In the genomic region with DNA sequence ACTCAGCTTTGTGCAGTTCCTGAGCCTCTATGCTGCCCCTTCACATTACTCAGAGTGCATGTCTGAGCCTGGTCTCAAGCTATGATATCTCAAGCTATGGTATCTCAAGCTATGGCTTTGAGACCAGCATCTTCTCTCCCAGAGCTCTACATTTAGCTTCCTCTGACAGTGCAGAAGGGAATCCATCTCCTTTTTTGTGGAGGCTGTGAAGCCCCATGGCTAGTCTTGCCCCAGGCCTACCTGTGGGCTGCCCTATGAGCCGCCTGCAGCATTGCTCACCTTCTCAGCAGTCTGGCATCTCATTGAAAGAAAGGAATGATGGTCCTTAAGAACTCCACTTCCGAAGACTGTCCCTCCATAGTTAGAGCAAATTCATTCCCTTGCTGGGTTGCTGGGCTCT, we compare ENCODE assay signal across 18 cellular contexts.
"Had no signal": no experiment of that assay in that cellular context is flagged by ENCODE, and none has a peak within 500 bp of the region (broad histone marks: within the 10 kb centered on the region; RNA-seq: fewer than 3 reads in every experiment).

No MANE protein-coding gene starts in this region.

- H3K27ac Mint-ChIP-seq: dendritic cell treated with granulocyte-macrophage colony-stimulating factor and Interleukin-4, amounts not matched to agents 40 ng/mL and 50 ng/mL, for 4 days; mesothelial cell of epicardium had no signal

- H3K9me3 ChIP-seq: esophagus muscularis mucosa, gastrocnemius medialis, heart right ventricle, left lung, lower lobe of right lung, mucosa of descending colon had no signal

- H3K4me3 Mint-ChIP-seq: dendritic cell treated with granulocyte-macrophage colony-stimulating factor and Interleukin-4, amounts not matched to agents 40 ng/mL and 50 ng/mL, for 4 days; mesothelial cell of epicardium had no signal

- H3K27me3 ChIP-seq: esophagus muscularis mucosa, gastrocnemius medialis, heart right ventricle, left lung had no signal

- H3K27ac ChIP-seq: coronary artery, esophagus muscularis mucosa, gastrocnemius medialis, heart right ventricle, left lung, lower lobe of right lung had no signal

- ATAC-seq: gastrocnemius medialis, heart right ventricle, left cardiac atrium, left lung, left ventricle myocardium superior, lower lobe of right lung, mucosa of descending colon had no signal

- H3K4me3 ChIP-seq: coronary artery, esophagus muscularis mucosa, gastrocnemius medialis, heart right ventricle, left lung, lower lobe of right lung, mucosa of descending colon had no signal

- H3K4me1 ChIP-seq: gastrocnemius medialis, lower lobe of right lung had no signal

- H3K27me3 Mint-ChIP-seq: dendritic cell treated with granulocyte-macrophage colony-stimulating factor and Interleukin-4, amounts not matched to agents 40 ng/mL and 50 ng/mL, for 4 days had no signal

- DNase-seq: effector CD4-positive, alpha-beta T cell; effector memory CD4-positive, alpha-beta T cell; foreskin melanocyte; gastrocnemius medialis; glutamatergic neuron; head of caudate nucleus; heart right ventricle; hippocampal formation; left cardiac atrium; left lung; left ventricle myocardium superior; lower lobe of right lung; mesenchymal stem cell; mucosa of descending colon had no signal

- H3K9me3 Mint-ChIP-seq: dendritic cell treated with granulocyte-macrophage colony-stimulating factor and Interleukin-4, amounts not matched to agents 40 ng/mL and 50 ng/mL, for 4 days; mesothelial cell of epicardium had no signal

- H3K4me1 Mint-ChIP-seq: mesothelial cell of epicardium had no signal
